ENCODE assay signal across 1 cellular context in the genomic region with DNA sequence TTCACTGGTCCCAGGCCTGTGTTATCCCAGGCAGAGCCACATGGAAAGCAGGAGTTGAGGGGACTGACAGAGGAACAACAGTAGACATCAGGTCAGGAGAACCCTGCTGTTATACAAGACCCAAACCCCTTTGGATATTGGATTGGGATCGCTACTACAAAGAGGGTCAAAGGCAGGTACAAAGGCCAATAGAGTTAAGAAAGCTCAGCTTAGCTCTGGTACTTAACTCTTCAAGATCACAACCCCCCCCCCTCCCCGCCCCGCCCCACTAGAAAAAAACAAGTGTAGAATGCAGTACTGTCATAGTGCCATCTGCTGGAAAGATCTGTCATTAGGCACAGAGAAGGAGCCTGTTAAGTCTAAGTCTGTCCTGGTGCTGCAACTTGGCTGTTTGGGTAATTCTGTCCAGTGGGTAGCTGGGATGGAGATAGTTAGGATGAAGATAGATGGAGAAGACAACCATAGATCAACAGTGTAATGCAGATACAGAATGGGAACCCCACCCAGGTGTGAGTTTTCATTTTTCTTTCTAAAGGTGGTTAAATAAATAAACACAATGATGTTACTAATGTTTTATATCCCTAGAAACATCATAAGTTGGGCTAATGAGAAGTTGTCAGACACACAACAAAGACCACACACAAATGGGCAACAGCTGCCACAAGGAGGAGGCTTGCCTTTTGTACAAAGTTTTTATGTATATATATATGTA.
TF ChIP-seq lines count a peak whose summit lies in the region.

No MANE protein-coding gene starts in this region.

TF ChIP-seq in HepG2, 621 proteins besides CTCF, POLR2A, EP300 and RAD21 (continued from another document and continues in another):
- TF ChIP-seq, protein P1, sequence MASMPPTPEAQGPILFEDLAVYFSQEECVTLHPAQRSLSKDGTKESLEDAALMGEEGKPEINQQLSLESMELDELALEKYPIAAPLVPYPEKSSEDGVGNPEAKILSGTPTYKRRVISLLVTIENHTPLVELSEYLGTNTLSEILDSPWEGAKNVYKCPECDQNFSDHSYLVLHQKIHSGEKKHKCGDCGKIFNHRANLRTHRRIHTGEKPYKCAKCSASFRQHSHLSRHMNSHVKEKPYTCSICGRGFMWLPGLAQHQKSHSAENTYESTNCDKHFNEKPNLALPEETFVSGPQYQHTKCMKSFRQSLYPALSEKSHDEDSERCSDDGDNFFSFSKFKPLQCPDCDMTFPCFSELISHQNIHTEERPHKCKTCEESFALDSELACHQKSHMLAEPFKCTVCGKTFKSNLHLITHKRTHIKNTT (CRISPR knock-in tag; IDR thresholded peaks at IDR 0.05), result no peak
- TF ChIP-seq ZNF484 (CRISPR knock-in tag; IDR thresholded peaks at IDR 0.05; ENCODE audit: borderline replicate concordance, low read depth) (no peak), SMAD3 (CRISPR knock-in tag; IDR thresholded peaks at IDR 0.05) (no peak), ZNF569 (CRISPR knock-in tag; IDR thresholded peaks at IDR 0.05; ENCODE audit: borderline replicate concordance) (no peak), PCBP2 (optimal IDR thresholded peaks at IDR 0.05; ENCODE audit: low read depth, low read length, poor library complexity, severe bottlenecking) (peak; percentile 39), IKZF4 (CRISPR knock-in tag; IDR thresholded peaks at IDR 0.05; ENCODE audit: borderline replicate concordance, low read depth, not compliant biosample characterization) (no peak), RAD51 (IDR thresholded peaks at IDR 0.05; ENCODE audit: borderline replicate concordance) (no peak), KLF15 (CRISPR knock-in tag; IDR thresholded peaks at IDR 0.05; ENCODE audit: borderline replicate concordance) (no peak), GLI4 (CRISPR knock-in tag; IDR thresholded peaks at IDR 0.05; ENCODE audit: borderline replicate concordance) (no peak), PHB2 (IDR thresholded peaks at IDR 0.05; ENCODE audit: partially characterized antibody) (no peak), ZSCAN20 (CRISPR knock-in tag; IDR thresholded peaks at IDR 0.05; ENCODE audit: borderline replicate concordance) (no peak), JARID2 (CRISPR knock-in tag; IDR thresholded peaks at IDR 0.05; ENCODE audit: insufficient replicate concordance) (no peak), ZNF670 (CRISPR knock-in tag; IDR thresholded peaks at IDR 0.05; ENCODE audit: borderline replicate concordance) (no peak), KLF6 (CRISPR knock-in tag; IDR thresholded peaks at IDR 0.05) (0 out of 2 replicates have a peak, but pooled peaks have one; percentile 27), ZNF746 (CRISPR knock-in tag; IDR thresholded peaks at IDR 0.05) (no peak), GZF1 (CRISPR knock-in tag; IDR thresholded peaks at IDR 0.05) (peak; percentile 67; the same call in 1 of the 2 replicates), ZNF468 (CRISPR knock-in tag; IDR thresholded peaks at IDR 0.05) (no peak), CREM (IDR thresholded peaks at IDR 0.05) (no peak), CREM (CRISPR knock-in tag; IDR thresholded peaks at IDR 0.05) (no peak), ATRX (CRISPR knock-in tag; IDR thresholded peaks at IDR 0.05; ENCODE audit: borderline replicate concordance) (no peak), ZNF724P (CRISPR knock-in tag; IDR thresholded peaks at IDR 0.05; ENCODE audit: borderline replicate concordance) (peak; percentile 41; the same call in 1 of the 2 replicates), TARDBP (CRISPR knock-in tag; IDR thresholded peaks at IDR 0.05) (no peak), ZNF44 (CRISPR knock-in tag; IDR thresholded peaks at IDR 0.05) (no peak), SMC3 (IDR thresholded peaks at IDR 0.05; ENCODE audit: low read length) (peak; percentile 90), HMG20B (CRISPR knock-in tag; conservative IDR thresholded peaks at IDR 0.05) (no peak), ZBTB8A (CRISPR knock-in tag; IDR thresholded peaks at IDR 0.05; ENCODE audit: borderline replicate concordance, low read depth) (no peak), HNF4G (IDR thresholded peaks at IDR 0.05; ENCODE audit: borderline replicate concordance, low read depth, low read length) (no peak), HNF4G (CRISPR knock-in tag; IDR thresholded peaks at IDR 0.05; ENCODE audit: borderline replicate concordance, low read depth) (no peak), CREB1 (IDR thresholded peaks at IDR 0.05) (no peak), CREB1 (CRISPR knock-in tag; IDR thresholded peaks at IDR 0.05) (no peak), SIX1 (CRISPR knock-in tag; IDR thresholded peaks at IDR 0.05; ENCODE audit: borderline replicate concordance) (peak; percentile 28; the same call in 1 of the 2 replicates), PAWR (CRISPR knock-in tag; IDR thresholded peaks at IDR 0.05; ENCODE audit: borderline replicate concordance) (no peak), ZIK1 (CRISPR knock-in tag; IDR thresholded peaks at IDR 0.05; ENCODE audit: borderline replicate concordance, low read depth) (no peak), DR1 (CRISPR knock-in tag; IDR thresholded peaks at IDR 0.05) (no peak), RFXANK (CRISPR knock-in tag; IDR thresholded peaks at IDR 0.05) (no peak), ZNF367 (CRISPR knock-in tag; IDR thresholded peaks at IDR 0.05; ENCODE audit: borderline replicate concordance) (no peak), DNMT1 (CRISPR knock-in tag; IDR thresholded peaks at IDR 0.05) (no peak), FOXK2 (IDR thresholded peaks at IDR 0.05) (no peak), HDAC2 (CRISPR knock-in tag; IDR thresholded peaks at IDR 0.05) (no peak), ZNF30 (CRISPR knock-in tag; IDR thresholded peaks at IDR 0.05) (no peak)
- TF ChIP-seq, protein P2, sequence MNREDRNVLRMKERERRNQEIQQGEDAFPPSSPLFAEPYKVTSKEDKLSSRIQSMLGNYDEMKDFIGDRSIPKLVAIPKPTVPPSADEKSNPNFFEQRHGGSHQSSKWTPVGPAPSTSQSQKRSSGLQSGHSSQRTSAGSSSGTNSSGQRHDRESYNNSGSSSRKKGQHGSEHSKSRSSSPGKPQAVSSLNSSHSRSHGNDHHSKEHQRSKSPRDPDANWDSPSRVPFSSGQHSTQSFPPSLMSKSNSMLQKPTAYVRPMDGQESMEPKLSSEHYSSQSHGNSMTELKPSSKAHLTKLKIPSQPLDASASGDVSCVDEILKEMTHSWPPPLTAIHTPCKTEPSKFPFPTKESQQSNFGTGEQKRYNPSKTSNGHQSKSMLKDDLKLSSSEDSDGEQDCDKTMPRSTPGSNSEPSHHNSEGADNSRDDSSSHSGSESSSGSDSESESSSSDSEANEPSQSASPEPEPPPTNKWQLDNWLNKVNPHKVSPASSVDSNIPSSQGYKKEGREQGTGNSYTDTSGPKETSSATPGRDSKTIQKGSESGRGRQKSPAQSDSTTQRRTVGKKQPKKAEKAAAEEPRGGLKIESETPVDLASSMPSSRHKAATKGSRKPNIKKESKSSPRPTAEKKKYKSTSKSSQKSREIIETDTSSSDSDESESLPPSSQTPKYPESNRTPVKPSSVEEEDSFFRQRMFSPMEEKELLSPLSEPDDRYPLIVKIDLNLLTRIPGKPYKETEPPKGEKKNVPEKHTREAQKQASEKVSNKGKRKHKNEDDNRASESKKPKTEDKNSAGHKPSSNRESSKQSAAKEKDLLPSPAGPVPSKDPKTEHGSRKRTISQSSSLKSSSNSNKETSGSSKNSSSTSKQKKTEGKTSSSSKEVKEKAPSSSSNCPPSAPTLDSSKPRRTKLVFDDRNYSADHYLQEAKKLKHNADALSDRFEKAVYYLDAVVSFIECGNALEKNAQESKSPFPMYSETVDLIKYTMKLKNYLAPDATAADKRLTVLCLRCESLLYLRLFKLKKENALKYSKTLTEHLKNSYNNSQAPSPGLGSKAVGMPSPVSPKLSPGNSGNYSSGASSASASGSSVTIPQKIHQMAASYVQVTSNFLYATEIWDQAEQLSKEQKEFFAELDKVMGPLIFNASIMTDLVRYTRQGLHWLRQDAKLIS (CRISPR knock-in tag; IDR thresholded peaks at IDR 0.05), result no peak
- TF ChIP-seq, protein P3, sequence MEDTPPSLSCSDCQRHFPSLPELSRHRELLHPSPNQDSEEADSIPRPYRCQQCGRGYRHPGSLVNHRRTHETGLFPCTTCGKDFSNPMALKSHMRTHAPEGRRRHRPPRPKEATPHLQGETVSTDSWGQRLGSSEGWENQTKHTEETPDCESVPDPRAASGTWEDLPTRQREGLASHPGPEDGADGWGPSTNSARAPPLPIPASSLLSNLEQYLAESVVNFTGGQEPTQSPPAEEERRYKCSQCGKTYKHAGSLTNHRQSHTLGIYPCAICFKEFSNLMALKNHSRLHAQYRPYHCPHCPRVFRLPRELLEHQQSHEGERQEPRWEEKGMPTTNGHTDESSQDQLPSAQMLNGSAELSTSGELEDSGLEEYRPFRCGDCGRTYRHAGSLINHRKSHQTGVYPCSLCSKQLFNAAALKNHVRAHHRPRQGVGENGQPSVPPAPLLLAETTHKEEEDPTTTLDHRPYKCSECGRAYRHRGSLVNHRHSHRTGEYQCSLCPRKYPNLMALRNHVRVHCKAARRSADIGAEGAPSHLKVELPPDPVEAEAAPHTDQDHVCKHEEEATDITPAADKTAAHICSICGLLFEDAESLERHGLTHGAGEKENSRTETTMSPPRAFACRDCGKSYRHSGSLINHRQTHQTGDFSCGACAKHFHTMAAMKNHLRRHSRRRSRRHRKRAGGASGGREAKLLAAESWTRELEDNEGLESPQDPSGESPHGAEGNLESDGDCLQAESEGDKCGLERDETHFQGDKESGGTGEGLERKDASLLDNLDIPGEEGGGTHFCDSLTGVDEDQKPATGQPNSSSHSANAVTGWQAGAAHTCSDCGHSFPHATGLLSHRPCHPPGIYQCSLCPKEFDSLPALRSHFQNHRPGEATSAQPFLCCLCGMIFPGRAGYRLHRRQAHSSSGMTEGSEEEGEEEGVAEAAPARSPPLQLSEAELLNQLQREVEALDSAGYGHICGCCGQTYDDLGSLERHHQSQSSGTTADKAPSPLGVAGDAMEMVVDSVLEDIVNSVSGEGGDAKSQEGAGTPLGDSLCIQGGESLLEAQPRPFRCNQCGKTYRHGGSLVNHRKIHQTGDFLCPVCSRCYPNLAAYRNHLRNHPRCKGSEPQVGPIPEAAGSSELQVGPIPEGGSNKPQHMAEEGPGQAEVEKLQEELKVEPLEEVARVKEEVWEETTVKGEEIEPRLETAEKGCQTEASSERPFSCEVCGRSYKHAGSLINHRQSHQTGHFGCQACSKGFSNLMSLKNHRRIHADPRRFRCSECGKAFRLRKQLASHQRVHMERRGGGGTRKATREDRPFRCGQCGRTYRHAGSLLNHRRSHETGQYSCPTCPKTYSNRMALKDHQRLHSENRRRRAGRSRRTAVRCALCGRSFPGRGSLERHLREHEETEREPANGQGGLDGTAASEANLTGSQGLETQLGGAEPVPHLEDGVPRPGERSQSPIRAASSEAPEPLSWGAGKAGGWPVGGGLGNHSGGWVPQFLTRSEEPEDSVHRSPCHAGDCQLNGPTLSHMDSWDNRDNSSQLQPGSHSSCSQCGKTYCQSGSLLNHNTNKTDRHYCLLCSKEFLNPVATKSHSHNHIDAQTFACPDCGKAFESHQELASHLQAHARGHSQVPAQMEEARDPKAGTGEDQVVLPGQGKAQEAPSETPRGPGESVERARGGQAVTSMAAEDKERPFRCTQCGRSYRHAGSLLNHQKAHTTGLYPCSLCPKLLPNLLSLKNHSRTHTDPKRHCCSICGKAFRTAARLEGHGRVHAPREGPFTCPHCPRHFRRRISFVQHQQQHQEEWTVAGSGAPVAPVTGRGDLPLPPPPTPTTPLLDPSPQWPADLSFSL (CRISPR knock-in tag; IDR thresholded peaks at IDR 0.05), result no peak
- TF ChIP-seq, protein P4, sequence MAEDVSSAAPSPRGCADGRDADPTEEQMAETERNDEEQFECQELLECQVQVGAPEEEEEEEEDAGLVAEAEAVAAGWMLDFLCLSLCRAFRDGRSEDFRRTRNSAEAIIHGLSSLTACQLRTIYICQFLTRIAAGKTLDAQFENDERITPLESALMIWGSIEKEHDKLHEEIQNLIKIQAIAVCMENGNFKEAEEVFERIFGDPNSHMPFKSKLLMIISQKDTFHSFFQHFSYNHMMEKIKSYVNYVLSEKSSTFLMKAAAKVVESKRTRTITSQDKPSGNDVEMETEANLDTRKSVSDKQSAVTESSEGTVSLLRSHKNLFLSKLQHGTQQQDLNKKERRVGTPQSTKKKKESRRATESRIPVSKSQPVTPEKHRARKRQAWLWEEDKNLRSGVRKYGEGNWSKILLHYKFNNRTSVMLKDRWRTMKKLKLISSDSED (CRISPR knock-in tag; IDR thresholded peaks at IDR 0.05), result no peak
- TF ChIP-seq, protein P5, sequence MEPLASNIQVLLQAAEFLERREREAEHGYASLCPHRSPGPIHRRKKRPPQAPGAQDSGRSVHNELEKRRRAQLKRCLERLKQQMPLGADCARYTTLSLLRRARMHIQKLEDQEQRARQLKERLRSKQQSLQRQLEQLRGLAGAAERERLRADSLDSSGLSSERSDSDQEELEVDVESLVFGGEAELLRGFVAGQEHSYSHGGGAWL (CRISPR knock-in tag; IDR thresholded peaks at IDR 0.05), result no peak
- TF ChIP-seq, protein P6, sequence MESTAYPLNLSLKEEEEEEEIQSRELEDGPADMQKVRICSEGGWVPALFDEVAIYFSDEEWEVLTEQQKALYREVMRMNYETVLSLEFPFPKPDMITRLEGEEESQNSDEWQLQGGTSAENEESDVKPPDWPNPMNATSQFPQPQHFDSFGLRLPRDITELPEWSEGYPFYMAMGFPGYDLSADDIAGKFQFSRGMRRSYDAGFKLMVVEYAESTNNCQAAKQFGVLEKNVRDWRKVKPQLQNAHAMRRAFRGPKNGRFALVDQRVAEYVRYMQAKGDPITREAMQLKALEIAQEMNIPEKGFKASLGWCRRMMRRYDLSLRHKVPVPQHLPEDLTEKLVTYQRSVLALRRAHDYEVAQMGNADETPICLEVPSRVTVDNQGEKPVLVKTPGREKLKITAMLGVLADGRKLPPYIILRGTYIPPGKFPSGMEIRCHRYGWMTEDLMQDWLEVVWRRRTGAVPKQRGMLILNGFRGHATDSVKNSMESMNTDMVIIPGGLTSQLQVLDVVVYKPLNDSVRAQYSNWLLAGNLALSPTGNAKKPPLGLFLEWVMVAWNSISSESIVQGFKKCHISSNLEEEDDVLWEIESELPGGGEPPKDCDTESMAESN (CRISPR knock-in tag; conservative IDR thresholded peaks at IDR 0.05), result 0 out of 2 replicates have a peak, but pooled peaks have one; percentile 51
- TF ChIP-seq, protein P7, sequence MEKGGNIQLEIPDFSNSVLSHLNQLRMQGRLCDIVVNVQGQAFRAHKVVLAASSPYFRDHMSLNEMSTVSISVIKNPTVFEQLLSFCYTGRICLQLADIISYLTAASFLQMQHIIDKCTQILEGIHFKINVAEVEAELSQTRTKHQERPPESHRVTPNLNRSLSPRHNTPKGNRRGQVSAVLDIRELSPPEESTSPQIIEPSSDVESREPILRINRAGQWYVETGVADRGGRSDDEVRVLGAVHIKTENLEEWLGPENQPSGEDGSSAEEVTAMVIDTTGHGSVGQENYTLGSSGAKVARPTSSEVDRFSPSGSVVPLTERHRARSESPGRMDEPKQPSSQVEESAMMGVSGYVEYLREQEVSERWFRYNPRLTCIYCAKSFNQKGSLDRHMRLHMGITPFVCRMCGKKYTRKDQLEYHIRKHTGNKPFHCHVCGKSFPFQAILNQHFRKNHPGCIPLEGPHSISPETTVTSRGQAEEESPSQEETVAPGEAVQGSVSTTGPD (CRISPR knock-in tag; IDR thresholded peaks at IDR 0.05), result no peak
- TF ChIP-seq, protein P8, sequence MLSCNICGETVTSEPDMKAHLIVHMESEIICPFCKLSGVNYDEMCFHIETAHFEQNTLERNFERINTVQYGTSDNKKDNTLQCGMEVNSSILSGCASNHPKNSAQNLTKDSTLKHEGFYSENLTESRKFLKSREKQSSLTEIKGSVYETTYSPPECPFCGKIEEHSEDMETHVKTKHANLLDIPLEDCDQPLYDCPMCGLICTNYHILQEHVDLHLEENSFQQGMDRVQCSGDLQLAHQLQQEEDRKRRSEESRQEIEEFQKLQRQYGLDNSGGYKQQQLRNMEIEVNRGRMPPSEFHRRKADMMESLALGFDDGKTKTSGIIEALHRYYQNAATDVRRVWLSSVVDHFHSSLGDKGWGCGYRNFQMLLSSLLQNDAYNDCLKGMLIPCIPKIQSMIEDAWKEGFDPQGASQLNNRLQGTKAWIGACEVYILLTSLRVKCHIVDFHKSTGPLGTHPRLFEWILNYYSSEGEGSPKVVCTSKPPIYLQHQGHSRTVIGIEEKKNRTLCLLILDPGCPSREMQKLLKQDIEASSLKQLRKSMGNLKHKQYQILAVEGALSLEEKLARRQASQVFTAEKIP (CRISPR knock-in tag; IDR thresholded peaks at IDR 0.05; ENCODE audit: borderline replicate concordance), result no peak
